Comparison of ENCODE assay signal across 11 cellular contexts in the genomic region with DNA sequence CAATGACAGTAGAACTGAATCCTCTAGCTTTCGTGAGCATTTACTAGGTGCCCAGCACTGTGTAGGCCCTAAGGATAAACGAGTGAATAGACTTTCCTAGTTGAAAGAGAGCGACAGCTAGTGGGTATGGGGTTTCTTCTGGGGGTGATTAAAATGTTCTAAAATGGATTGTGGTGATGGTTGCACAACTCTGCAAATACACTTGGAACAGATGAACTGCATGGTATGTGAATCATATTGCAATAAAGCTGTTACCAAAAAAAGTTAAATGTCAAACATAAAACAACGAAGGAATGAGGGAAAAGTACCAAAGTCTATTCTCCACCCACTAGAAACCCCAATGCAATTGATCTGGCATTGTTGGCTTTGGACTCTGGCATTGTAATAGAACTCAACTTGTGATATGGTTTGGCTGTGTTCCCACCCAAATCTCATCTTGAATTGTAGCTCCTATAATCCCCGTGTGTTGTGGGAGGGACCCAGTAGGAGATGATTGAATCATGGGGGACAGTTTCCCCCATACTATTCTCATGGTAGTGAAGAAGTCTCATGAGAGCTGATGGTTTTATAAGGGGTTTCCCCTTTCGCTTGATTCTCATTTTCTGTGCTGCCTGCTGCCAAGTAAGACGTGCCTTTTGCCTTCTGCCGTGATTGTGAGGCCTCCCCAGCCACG.
DNase-seq lines count a peak whose midpoint lies in the region; ATAC-seq and TF ChIP-seq lines count a peak whose summit lies in the region.
"Had no signal": no experiment of that assay in that cellular context is flagged by ENCODE, and none has a peak within 500 bp of the region (broad histone marks: within the 10 kb centered on the region; RNA-seq: fewer than 3 reads in every experiment).

No MANE protein-coding gene starts in this region.

- H3K18ac ChIP-seq in neuronal stem cell (ENCODE audit: low read length) = no peak overlapping the region

- intact Hi-C loops in activated T-helper 1 cell treated with anti-CD3 and anti-CD28 coated beads, Interleukin-12 subunit alpha, Interleukin-12 subunit beta, Interleukin-2, Interleukin-4 antibody, amounts not matched to agents 30 ng/mL and 10 ng/mL and 1 ng/mL, durations not matched to agents 14 hours and 24 hours and 36 hours (cut with micrococcal nuclease) = loop anchor here (1.0 to 2.0 kb wide), 3 partner anchors 19 to 84 kb away; no protein-coding TSS in a partner anchor

- no peak overlapping the region for H2BK15ac ChIP-seq in neuronal stem cell (ENCODE audit: low read length)

- no peaks in the 10 kb centered on the region for H3K27me3 Mint-ChIP-seq in activated T-helper 1 cell treated with anti-CD3 and anti-CD28 coated beads, Interleukin-12 subunit alpha, Interleukin-12 subunit beta, Interleukin-2, Interleukin-4 antibody, amounts not matched to agents 30 ng/mL and 10 ng/mL and 1 ng/mL, durations not matched to agents 14 hours and 24 hours and 36 hours (ENCODE audit: insufficient read depth)
- H3K27me3 Mint-ChIP-seq: T-helper 17 cell had no signal

- H2BK120ac ChIP-seq in neuronal stem cell (ENCODE audit: low read depth, low read length) = no peak overlapping the region

- H3K36me3 Mint-ChIP-seq in activated T-helper 1 cell treated with anti-CD3 and anti-CD28 coated beads, Interleukin-12 subunit alpha, Interleukin-12 subunit beta, Interleukin-2, Interleukin-4 antibody, amounts not matched to agents 30 ng/mL and 10 ng/mL and 1 ng/mL, durations not matched to agents 14 hours and 24 hours and 36 hours (ENCODE audit: low read depth) = peaks cover 17% of the 10 kb centered on the region

- H3K4me3 Mint-ChIP-seq in activated T-helper 1 cell treated with anti-CD3 and anti-CD28 coated beads, Interleukin-12 subunit alpha, Interleukin-12 subunit beta, Interleukin-2, Interleukin-4 antibody, amounts not matched to agents 30 ng/mL and 10 ng/mL and 1 ng/mL, durations not matched to agents 14 hours and 24 hours and 36 hours = no peak overlapping the region
- H3K4me3 Mint-ChIP-seq: T-helper 17 cell had no signal

- H3K4me1 Mint-ChIP-seq in activated T-helper 1 cell treated with anti-CD3 and anti-CD28 coated beads, Interleukin-12 subunit alpha, Interleukin-12 subunit beta, Interleukin-2, Interleukin-4 antibody, amounts not matched to agents 30 ng/mL and 10 ng/mL and 1 ng/mL, durations not matched to agents 14 hours and 24 hours and 36 hours (ENCODE audit: low read depth) = peaks cover 27% of the 10 kb centered on the region

- H3K27me3 ChIP-seq in liver (ENCODE audit: control insufficient read depth in 4 of 4, insufficient read depth in 4 of 4, low read length in 3 of 4) (no peaks in the 10 kb centered on the region), neuronal stem cell (ENCODE audit: control insufficient read depth in 3 of 3, insufficient read depth in 3 of 3, low read depth in 1 of 3, low read length in 3 of 3) (no peaks in the 10 kb centered on the region)
- H3K27me3 ChIP-seq: brain microvascular endothelial cell had no signal

- H3K27ac Mint-ChIP-seq in activated T-helper 1 cell treated with anti-CD3 and anti-CD28 coated beads, Interleukin-12 subunit alpha, Interleukin-12 subunit beta, Interleukin-2, Interleukin-4 antibody, amounts not matched to agents 30 ng/mL and 10 ng/mL and 1 ng/mL, durations not matched to agents 14 hours and 24 hours and 36 hours = peak overlapping the region; percentile 69
- H3K27ac Mint-ChIP-seq: T-helper 17 cell had no signal

- no peak overlapping the region for H3K4me2 ChIP-seq in neuronal stem cell (ENCODE audit: insufficient read depth, low read length, poor library complexity, severe bottlenecking)

- peaks cover 26% of the 10 kb centered on the region for H3K9me3 Mint-ChIP-seq in activated T-helper 1 cell treated with anti-CD3 and anti-CD28 coated beads, Interleukin-12 subunit alpha, Interleukin-12 subunit beta, Interleukin-2, Interleukin-4 antibody, amounts not matched to agents 30 ng/mL and 10 ng/mL and 1 ng/mL, durations not matched to agents 14 hours and 24 hours and 36 hours

- peak overlapping the region; percentile 23 to 47 for H3K27ac ChIP-seq in liver (ENCODE audit: low read depth in 1 of 2, low read length in 2 of 2)
- H3K27ac ChIP-seq in neuronal stem cell (replicated peaks; ENCODE audit: low read length) = no peak overlapping the region
- H3K27ac ChIP-seq: brain microvascular endothelial cell had no signal

- H3K79me1 ChIP-seq in neuronal stem cell (ENCODE audit: low read depth, low read length) = no peaks in the 10 kb centered on the region

- H2AFZ ChIP-seq in neuronal stem cell (ENCODE audit: low read length) = no peak overlapping the region

- H3K14ac ChIP-seq in neuronal stem cell (ENCODE audit: low read length) = no peak overlapping the region

- H3K4me1 ChIP-seq in liver (ENCODE audit: control insufficient read depth in 4 of 4, insufficient read depth in 4 of 4, low read length in 3 of 4) (peaks cover 4 to 41% (median 22%) of the 10 kb centered on the region in 4 donors), neuronal stem cell (ENCODE audit: control insufficient read depth in 2 of 2, insufficient read depth in 1 of 2, low read depth in 1 of 2, low read length in 2 of 2) (no peaks in the 10 kb centered on the region)

- H4K91ac ChIP-seq in neuronal stem cell (ENCODE audit: low read depth, low read length, poor library complexity) = no peak overlapping the region

- H3K4me3 ChIP-seq in liver (ENCODE audit: low read depth in 1 of 3, low read length in 3 of 3) (no peak overlapping the region), neuronal stem cell (ENCODE audit: low read length in 2 of 2) (no peak overlapping the region)

- H3K23ac ChIP-seq in neuronal stem cell (ENCODE audit: low read depth, low read length, poor library complexity) = no peak overlapping the region

- no peak overlapping the region for H2AK5ac ChIP-seq in neuronal stem cell (ENCODE audit: low read depth, low read length)

- WGBS in liver = 35% methylated on average over 9 of the region's 9 CpGs
- no CpG with 5 or more reads among the region's 9 CpGs for WGBS in neuronal stem cell (ENCODE audit: extremely low coverage in 2 of 2, insufficient read length in 2 of 2, insufficient replicate concordance in 1 of 2), 2 donors

- no peak overlapping the region for H2BK5ac ChIP-seq in neuronal stem cell (ENCODE audit: low read length)

- H2BK12ac ChIP-seq in neuronal stem cell (ENCODE audit: low read length) = no peak overlapping the region

- H3K36me3 ChIP-seq in liver (ENCODE audit: control insufficient read depth in 4 of 4, insufficient read depth in 3 of 4, low read depth in 1 of 4, low read length in 3 of 4) = peaks cover 0 to 4% (median 3%) of the 10 kb centered on the region in 4 donors
- H3K36me3 ChIP-seq in neuronal stem cell (replicated peaks in 1 of 2; ENCODE audit: control insufficient read depth in 2 of 2, insufficient read depth in 2 of 2, low read length in 2 of 2) = peaks cover 0 to 8% of the 10 kb centered on the region in 2 donors

- no peak for TF ChIP-seq CTCF in liver (IDR thresholded peaks at IDR 0.05; ENCODE audit: low read depth, low read length, missing input control)

- no peak overlapping the region for H3K4ac ChIP-seq in neuronal stem cell (ENCODE audit: low read length)

- peak; percentile 57 for DNase-seq in stimulated activated CD4-positive, alpha-beta T cell treated with anti-CD3 and anti-CD28 coated beads, Interleukin-15, amount 100 ng/mL, for 24 hours
- no peak for DNase-seq in stimulated activated CD4-positive, alpha-beta T cell treated with anti-CD3 and anti-CD28 coated beads, Interleukin-12 subunit alpha, Interleukin-12 subunit beta, amount 100 ng/mL, for 4 hours
- DNase-seq in activated T-helper 1 cell treated with anti-CD3 and anti-CD28 coated beads, Interleukin-12 subunit alpha, Interleukin-12 subunit beta, Interleukin-2, Interleukin-4 antibody, amounts not matched to agents 30 ng/mL and 10 ng/mL and 1 ng/mL, durations not matched to agents 14 hours and 24 hours and 36 hours (ENCODE audit: low spot score) = no peak
- DNase-seq in neuronal stem cell (ENCODE audit: low spot score) (no peak), DMS79 treated with DMSO at 0.1 percent for 48 hours (lab: John Stamatoyannopoulos, UW) (no peak)
- DNase-seq: brain microvascular endothelial cell, NCI-H510A treated with DMSO at 0.1 percent for 48 hours, T-helper 17 cell had no signal

- H3K9me3 ChIP-seq in liver (ENCODE audit: control insufficient read depth in 4 of 4, low read length in 3 of 4) (no peaks in the 10 kb centered on the region), neuronal stem cell (replicated peaks in 1 of 2; ENCODE audit: control insufficient read depth in 2 of 2, insufficient read depth in 1 of 2, low read depth in 1 of 2, low read length in 2 of 2) (no peaks in the 10 kb centered on the region)

- peak; percentile 10 to 17 for TF ChIP-seq RAD21 in liver (IDR thresholded peaks at IDR 0.05)

- ATAC-seq in HG03439 (IDR thresholded peaks at IDR 0.05; ENCODE audit: unreplicated experiment) (no peak), GM18498 (IDR thresholded peaks at IDR 0.05; ENCODE audit: unreplicated experiment) (no peak)
- ATAC-seq: T-helper 17 cell had no signal

- H3K9ac ChIP-seq in liver (ENCODE audit: low read depth in 1 of 2, low read length in 2 of 2) (no peak overlapping the region), neuronal stem cell (ENCODE audit: low read depth, low read length, poor library complexity) (no peak overlapping the region)

- H4K8ac ChIP-seq in neuronal stem cell (ENCODE audit: low read depth, low read length) = no peak overlapping the region

TF ChIP-seq in liver, 16 proteins besides CTCF, POLR2A, EP300 and RAD21 (continues in another document):
- TF ChIP-seq, protein P1, sequence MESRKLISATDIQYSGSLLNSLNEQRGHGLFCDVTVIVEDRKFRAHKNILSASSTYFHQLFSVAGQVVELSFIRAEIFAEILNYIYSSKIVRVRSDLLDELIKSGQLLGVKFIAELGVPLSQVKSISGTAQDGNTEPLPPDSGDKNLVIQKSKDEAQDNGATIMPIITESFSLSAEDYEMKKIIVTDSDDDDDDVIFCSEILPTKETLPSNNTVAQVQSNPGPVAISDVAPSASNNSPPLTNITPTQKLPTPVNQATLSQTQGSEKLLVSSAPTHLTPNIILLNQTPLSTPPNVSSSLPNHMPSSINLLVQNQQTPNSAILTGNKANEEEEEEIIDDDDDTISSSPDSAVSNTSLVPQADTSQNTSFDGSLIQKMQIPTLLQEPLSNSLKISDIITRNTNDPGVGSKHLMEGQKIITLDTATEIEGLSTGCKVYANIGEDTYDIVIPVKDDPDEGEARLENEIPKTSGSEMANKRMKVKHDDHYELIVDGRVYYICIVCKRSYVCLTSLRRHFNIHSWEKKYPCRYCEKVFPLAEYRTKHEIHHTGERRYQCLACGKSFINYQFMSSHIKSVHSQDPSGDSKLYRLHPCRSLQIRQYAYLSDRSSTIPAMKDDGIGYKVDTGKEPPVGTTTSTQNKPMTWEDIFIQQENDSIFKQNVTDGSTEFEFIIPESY (IDR thresholded peaks at IDR 0.05) = no peak
- TF ChIP-seq FOXA1 (IDR thresholded peaks at IDR 0.05) (no peak), HNF4G (IDR thresholded peaks at IDR 0.05) (peak; percentile 71), EGR1 (IDR thresholded peaks at IDR 0.05; ENCODE audit: low read depth in 2 of 2) (no peak), FOXA2 (IDR thresholded peaks at IDR 0.05) (no peak), YY1 (IDR thresholded peaks at IDR 0.05) (peak; percentile 45), TAF1 (conservative IDR thresholded peaks at IDR 0.05) (no peak), RXRA (IDR thresholded peaks at IDR 0.05) (peak; percentile 14 to 70)
